Comparison of ENCODE assay signal across 8 cellular contexts in genomic region chr9:99368341-99369326, GRCh38.
DNase-seq lines count a peak whose midpoint lies in the region; ATAC-seq and TF ChIP-seq lines count a peak whose summit lies in the region.

No MANE protein-coding gene starts in this region.

- no peak for TF ChIP-seq POLR2A in prostate gland (IDR thresholded peaks at IDR 0.05)

- peak overlapping the region; percentile 30 for H3K27ac Mint-ChIP-seq in activated CD4-positive, alpha-beta T cell treated with anti-CD3 and anti-CD28 coated beads for 36 hours

- DNase-seq in activated CD4-positive, alpha-beta T cell treated with anti-CD3 and anti-CD28 coated beads for 36 hours = peak; percentile 24
- DNase-seq in activated CD4-positive, alpha-beta T cell treated with anti-CD3 and anti-CD28 coated beads for 48 hours = no peak
- DNase-seq in adipocyte (ENCODE audit: low read depth) = peak; percentile 88
- peak; percentile 62 to 80 for DNase-seq in heart right ventricle
- DNase-seq in prostate gland (ENCODE audit: low spot score) = no peak
- no peak for DNase-seq in NCI-H226

- no peaks in the 10 kb centered on the region for H3K27me3 ChIP-seq in adipocyte (replicated peaks; ENCODE audit: control insufficient read depth, insufficient read depth, low read length)
- peaks cover 0 to 4% (median 0%) of the 10 kb centered on the region in 7 donors for H3K27me3 ChIP-seq in heart right ventricle
- peaks cover 8% of the 10 kb centered on the region for H3K27me3 ChIP-seq in prostate gland (replicated peaks; ENCODE audit: insufficient read depth)

- H3K9ac ChIP-seq in adipocyte (ENCODE audit: low read length) = peak overlapping the region; percentile 85

- H3K36me3 ChIP-seq in adipocyte (ENCODE audit: control insufficient read depth, insufficient read depth, low read length, severe bottlenecking) (no peaks in the 10 kb centered on the region), heart right ventricle (no peaks in the 10 kb centered on the region), prostate gland (no peaks in the 10 kb centered on the region)

- H3K4me1 ChIP-seq in adipocyte (ENCODE audit: control insufficient read depth, insufficient read depth, low read length) (peaks cover 21% of the 10 kb centered on the region), heart right ventricle (peaks cover 0 to 23% (median 13%) of the 10 kb centered on the region in 9 donors), prostate gland (replicated peaks) (no peaks in the 10 kb centered on the region)

- H3K27me3 Mint-ChIP-seq in activated CD4-positive, alpha-beta T cell treated with anti-CD3 and anti-CD28 coated beads for 36 hours = peaks cover 26% of the 10 kb centered on the region

- ATAC-seq in activated CD4-positive, alpha-beta T cell treated with anti-CD3 and anti-CD28 coated beads for 36 hours = peak; percentile 58
- peak; percentile 54 for ATAC-seq in HG03342 (IDR thresholded peaks at IDR 0.05; ENCODE audit: unreplicated experiment)
- ATAC-seq in heart right ventricle = peak; percentile 92 to 98 (median 96)
- no peak for ATAC-seq in HG02852 (IDR thresholded peaks at IDR 0.05; ENCODE audit: unreplicated experiment)

- peak overlapping the region; percentile 36 for H3K4me3 Mint-ChIP-seq in activated CD4-positive, alpha-beta T cell treated with anti-CD3 and anti-CD28 coated beads for 36 hours

- CTCF ChIA-PET in activated CD4-positive, alpha-beta T cell treated with anti-CD3 and anti-CD28 coated beads for 36 hours (lab: Charles Lee) = no interaction called here

- H3K27ac ChIP-seq in heart right ventricle (peak overlapping the region; percentile 80 to 94 (median 85)), prostate gland (peak overlapping the region; percentile 36 to 47)

- intact Hi-C loops in activated CD4-positive, alpha-beta T cell treated with anti-CD3 and anti-CD28 coated beads for 36 hours (cut with DNase I, micrococcal nuclease) = no loop called here
- intact Hi-C loops in heart right ventricle (cut with DNase I) (loop anchor here in 2 of 10 donors (10.0 kb wide), 2 partner anchors 446 to 456 kb away; partner anchors contain the start of gene NR4A3 (in 1 of the 2)), prostate gland (cut with DNase I) (no loop called here)

- no peaks in the 10 kb centered on the region for H3K36me3 Mint-ChIP-seq in activated CD4-positive, alpha-beta T cell treated with anti-CD3 and anti-CD28 coated beads for 36 hours (ENCODE audit: low read depth)

- 5 to 6% methylated on average over 31 of the region's 31 CpGs for WGBS in heart right ventricle, 2 donors
- WGBS in prostate gland = 12% methylated on average over 31 of the region's 31 CpGs

- H3K4me3 ChIP-seq in adipocyte (ENCODE audit: low read length) = peak overlapping the region; percentile 78
- peak overlapping the region in 9 of 10 donors; percentile 31 to 60 (median 51) for H3K4me3 ChIP-seq in heart right ventricle
- peak overlapping the region in 1 of 2 donors; percentile 23 for H3K4me3 ChIP-seq in prostate gland

- no peak for TF ChIP-seq CTCF in heart right ventricle (IDR thresholded peaks at IDR 0.05)
- TF ChIP-seq CTCF in prostate gland (IDR thresholded peaks at IDR 0.05) = no peak

- POLR2A ChIA-PET in activated CD4-positive, alpha-beta T cell treated with anti-CD3 and anti-CD28 coated beads for 36 hours (lab: Charles Lee) = no interaction called here

- no peaks in the 10 kb centered on the region for H3K9me3 ChIP-seq in adipocyte (ENCODE audit: control insufficient read depth, low read length)
- no peaks in the 10 kb centered on the region for H3K9me3 ChIP-seq in heart right ventricle
- H3K9me3 ChIP-seq in prostate gland = no peaks in the 10 kb centered on the region

- peaks cover 13% of the 10 kb centered on the region for H3K4me1 Mint-ChIP-seq in activated CD4-positive, alpha-beta T cell treated with anti-CD3 and anti-CD28 coated beads for 36 hours

- H3K9me3 Mint-ChIP-seq in activated CD4-positive, alpha-beta T cell treated with anti-CD3 and anti-CD28 coated beads for 36 hours (ENCODE audit: low read depth) = no peaks in the 10 kb centered on the region

Comparison
In these comparisons a context has a peak if more than half of its experiments do, and no peak if none do; other contexts are left out.
1. DNase-seq: peak in activated CD4-positive, alpha-beta T cell treated with anti-CD3 and anti-CD28 coated beads for 36 hours (single experiment), adipocyte (single experiment) and heart right ventricle (2 of 2); none in activated CD4-positive, alpha-beta T cell treated with anti-CD3 and anti-CD28 coated beads for 48 hours (single experiment), prostate gland (single experiment) and NCI-H226 (single experiment).